12 cellular contexts compared by ENCODE assay signal in the genomic region with DNA sequence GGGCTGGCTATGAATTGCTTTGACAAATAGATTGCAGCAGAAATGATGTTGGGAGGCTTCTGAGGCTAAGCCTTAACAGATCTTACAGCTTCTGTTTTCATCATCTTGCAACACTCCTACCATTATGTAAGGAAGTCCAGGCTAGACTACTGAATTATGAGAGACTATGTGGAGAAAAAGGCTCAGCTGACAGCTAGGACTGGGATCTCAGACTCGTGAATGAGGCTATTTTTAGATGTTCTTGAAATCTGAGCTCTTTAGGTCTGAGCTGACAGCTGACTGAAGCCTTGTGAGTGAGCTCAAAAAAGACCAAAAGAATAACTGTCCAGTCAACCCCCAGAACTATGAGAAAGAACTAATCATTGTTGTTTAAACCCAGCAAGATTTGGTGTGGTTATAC.
DNase-seq lines count a peak whose midpoint lies in the region; ATAC-seq and TF ChIP-seq lines count a peak whose summit lies in the region.
"Had no signal": no experiment of that assay in that cellular context is flagged by ENCODE, and none has a peak within 500 bp of the region (broad histone marks: within the 10 kb centered on the region; RNA-seq: fewer than 3 reads in every experiment).

No MANE protein-coding gene starts in this region.

- no peaks in the 10 kb centered on the region for H3K27me3 ChIP-seq in A673 (replicated peaks; ENCODE audit: insufficient read depth, low read depth, low read length, poor library complexity)
- H3K27me3 ChIP-seq: vagina had no signal

- peak; percentile 0 for DNase-seq in A673 (ENCODE audit: low spot score)
- peak; percentile 24 for DNase-seq in M059J (ENCODE audit: low read depth)
- peak; percentile 11 for DNase-seq in astrocyte of the cerebellum (ENCODE audit: low read depth)
- DNase-seq in left kidney (ENCODE audit: low read depth, low spot score), result peak; percentile 63
- no peak for DNase-seq in NCI-H2227 (lab: John Stamatoyannopoulos, UW; ENCODE audit: unreplicated experiment)
- DNase-seq in GDM1 (lab: John Stamatoyannopoulos, UW), result no peak
- DNase-seq: stimulated activated CD4-positive, alpha-beta T cell treated with anti-CD3 and anti-CD28 coated beads, Interleukin-4, amount 100 ng/mL, for 24 hours had no signal

- TF ChIP-seq CTCF in A673 (conservative IDR thresholded peaks at IDR 0.05; ENCODE audit: low read depth, low read length), result no peak
- TF ChIP-seq CTCF in astrocyte of the cerebellum (IDR thresholded peaks at IDR 0.05; ENCODE audit: low read depth, low read length, missing control alignments), result no peak

- CTCF ChIA-PET in A673 (lab: Charles Lee), result no interaction called here

- no peaks in the 10 kb centered on the region for H3K36me3 ChIP-seq in A673 (ENCODE audit: insufficient read depth, low read length, poor library complexity, severe bottlenecking)
- H3K36me3 ChIP-seq: HAP-1, vagina had no signal

- POLR2A ChIA-PET in A673 (lab: Charles Lee; ENCODE audit: low non-redundant PET), result no interaction called here

- intact Hi-C loops in A673 (cut with micrococcal nuclease; ENCODE audit: unreplicated experiment), result no loop called here

- H3K4me1 ChIP-seq in A673 (ENCODE audit: insufficient read depth, low read length, poor library complexity, severe bottlenecking), result no peaks in the 10 kb centered on the region
- H3K4me1 ChIP-seq: HAP-1, vagina had no signal

- H3K27ac ChIP-seq in A673 (ENCODE audit: low read depth, low read length, poor library complexity, severe bottlenecking), result no peak overlapping the region
- H3K27ac ChIP-seq: vagina had no signal

- in situ Hi-C loops in astrocyte of the cerebellum (cut with HindIII; ENCODE audit: low sequenced_read_pairs), result no loop called here

- no peaks in the 10 kb centered on the region for H3K9me3 ChIP-seq in A673 (ENCODE audit: low read depth, low read length, poor library complexity, severe bottlenecking)
- H3K9me3 ChIP-seq: HAP-1, vagina had no signal

- no TSS peak for BruUV-seq in A673 (replicated peaks; lab: Mats Ljungman, UMichigan)

- H3K4me3 ChIP-seq in A673 (ENCODE audit: low read depth, low read length, poor library complexity, severe bottlenecking), result no peak overlapping the region
- no peak overlapping the region for H3K4me3 ChIP-seq in astrocyte of the cerebellum (ENCODE audit: low read depth, low read length)
- H3K4me3 ChIP-seq: HAP-1, lung, vagina had no signal

- ATAC-seq in HG02798 (IDR thresholded peaks at IDR 0.05; ENCODE audit: poor library complexity, unreplicated experiment), result no peak
- no peak for ATAC-seq in GM19023 (IDR thresholded peaks at IDR 0.05; ENCODE audit: unreplicated experiment)

Comparison
In these comparisons a context has a peak if more than half of its experiments do, and no peak if none do; other contexts are left out.
1. DNase-seq: peak in A673 (single experiment), M059J (single experiment), astrocyte of the cerebellum (single experiment) and left kidney (single experiment); none in NCI-H2227 (single experiment) and GDM1 (single experiment).